1 cellular context compared by ENCODE assay signal in the genomic region with DNA sequence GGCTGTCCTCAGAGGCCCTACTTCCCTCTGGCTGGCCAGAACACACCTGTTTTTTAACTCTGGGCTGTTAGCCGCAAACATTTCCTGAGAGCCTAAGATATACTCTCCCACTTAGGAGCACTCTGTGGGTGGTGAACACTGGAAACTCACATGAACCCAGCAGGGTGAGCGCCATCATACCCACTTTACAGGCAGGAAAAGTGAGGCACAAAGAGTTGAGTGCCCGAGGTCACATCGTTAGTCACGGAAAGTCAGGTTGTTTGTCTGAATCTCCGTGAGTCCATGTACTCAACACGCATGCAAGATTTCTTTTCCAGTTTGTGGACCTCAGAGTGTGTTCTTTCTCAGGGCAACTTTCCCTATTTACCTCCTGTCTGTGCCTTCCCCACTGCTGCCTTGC.
A peak's percentile ranks its signal among the peaks of the same experiment; 100 is the strongest.
TF ChIP-seq lines count a peak whose summit lies in the region.

No MANE protein-coding gene starts in this region.

TF ChIP-seq in K562, 482 proteins besides CTCF, POLR2A, EP300 and RAD21 (continued from another document):
- TF ChIP-seq, protein P1, sequence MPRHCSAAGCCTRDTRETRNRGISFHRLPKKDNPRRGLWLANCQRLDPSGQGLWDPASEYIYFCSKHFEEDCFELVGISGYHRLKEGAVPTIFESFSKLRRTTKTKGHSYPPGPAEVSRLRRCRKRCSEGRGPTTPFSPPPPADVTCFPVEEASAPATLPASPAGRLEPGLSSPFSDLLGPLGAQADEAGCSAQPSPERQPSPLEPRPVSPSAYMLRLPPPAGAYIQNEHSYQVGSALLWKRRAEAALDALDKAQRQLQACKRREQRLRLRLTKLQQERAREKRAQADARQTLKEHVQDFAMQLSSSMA (CRISPR knock-in tag; IDR thresholded peaks at IDR 0.05) = no peak
- TF ChIP-seq ZNF668 (CRISPR knock-in tag; IDR thresholded peaks at IDR 0.05) (no peak), RBM22 (IDR thresholded peaks at IDR 0.05; ENCODE audit: low read depth, low read length, poor library complexity, severe bottlenecking) (no peak), RBFOX2 (IDR thresholded peaks at IDR 0.05; ENCODE audit: low read depth, low read length) (no peak), CEBPG (CRISPR knock-in tag; IDR thresholded peaks at IDR 0.05) (no peak), CEBPG (tag; conservative IDR thresholded peaks at IDR 0.05 in 1 of 2, IDR thresholded peaks at IDR 0.05 in 1 of 2) (no peak), ZHX1 (conservative IDR thresholded peaks at IDR 0.05; ENCODE audit: low read length) (no peak), RBM25 (IDR thresholded peaks at IDR 0.05; ENCODE audit: low read depth, low read length, severe bottlenecking) (peak; percentile 96), PRMT5 (CRISPR knock-in tag; IDR thresholded peaks at IDR 0.05) (no peak), ELF1 (tag; IDR thresholded peaks at IDR 0.05) (no peak), POLR3G (IDR thresholded peaks at IDR 0.05; ENCODE audit: extremely low read depth, insufficient read length, insufficient replicate concordance) (no peak), CEBPZ (IDR thresholded peaks at IDR 0.05; ENCODE audit: borderline replicate concordance, low read depth, low read length) (no peak), CBX1 (IDR thresholded peaks at IDR 0.05; ENCODE audit: low read depth) (peak; percentile 92; the same call in 1 of the 2 replicates), CBX3 (IDR thresholded peaks at IDR 0.05; ENCODE audit: borderline replicate concordance in 1 of 2, low read length in 2 of 2) (peak in 1 of 2 experiments; percentile 25; a peak in 1 of 3 replicates), HDAC2 (IDR thresholded peaks at IDR 0.05) (peak; percentile 80; the same call in 1 of the 2 replicates), BACH1 (tag; IDR thresholded peaks at IDR 0.05) (no peak), NR3C1 (CRISPR knock-in tag; IDR thresholded peaks at IDR 0.05) (no peak)
- TF ChIP-seq, protein P2, sequence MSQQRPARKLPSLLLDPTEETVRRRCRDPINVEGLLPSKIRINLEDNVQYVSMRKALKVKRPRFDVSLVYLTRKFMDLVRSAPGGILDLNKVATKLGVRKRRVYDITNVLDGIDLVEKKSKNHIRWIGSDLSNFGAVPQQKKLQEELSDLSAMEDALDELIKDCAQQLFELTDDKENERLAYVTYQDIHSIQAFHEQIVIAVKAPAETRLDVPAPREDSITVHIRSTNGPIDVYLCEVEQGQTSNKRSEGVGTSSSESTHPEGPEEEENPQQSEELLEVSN (IDR thresholded peaks at IDR 0.05; ENCODE audit: borderline replicate concordance in 1 of 2, extremely low read depth in 1 of 2, insufficient read depth in 1 of 2, insufficient read length in 1 of 2, low read depth in 1 of 2, low read length in 1 of 2, poor library complexity in 1 of 2, severe bottlenecking in 1 of 2) = no peak
- TF ChIP-seq, protein P3, sequence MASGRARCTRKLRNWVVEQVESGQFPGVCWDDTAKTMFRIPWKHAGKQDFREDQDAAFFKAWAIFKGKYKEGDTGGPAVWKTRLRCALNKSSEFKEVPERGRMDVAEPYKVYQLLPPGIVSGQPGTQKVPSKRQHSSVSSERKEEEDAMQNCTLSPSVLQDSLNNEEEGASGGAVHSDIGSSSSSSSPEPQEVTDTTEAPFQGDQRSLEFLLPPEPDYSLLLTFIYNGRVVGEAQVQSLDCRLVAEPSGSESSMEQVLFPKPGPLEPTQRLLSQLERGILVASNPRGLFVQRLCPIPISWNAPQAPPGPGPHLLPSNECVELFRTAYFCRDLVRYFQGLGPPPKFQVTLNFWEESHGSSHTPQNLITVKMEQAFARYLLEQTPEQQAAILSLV (tag; IDR thresholded peaks at IDR 0.05) = no peak
- TF ChIP-seq, protein P4, sequence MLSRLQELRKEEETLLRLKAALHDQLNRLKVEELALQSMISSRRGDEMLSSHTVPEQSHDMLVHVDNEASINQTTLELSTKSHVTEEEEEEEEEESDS (CRISPR knock-in tag; IDR thresholded peaks at IDR 0.05) = no peak
- TF ChIP-seq, protein P5, sequence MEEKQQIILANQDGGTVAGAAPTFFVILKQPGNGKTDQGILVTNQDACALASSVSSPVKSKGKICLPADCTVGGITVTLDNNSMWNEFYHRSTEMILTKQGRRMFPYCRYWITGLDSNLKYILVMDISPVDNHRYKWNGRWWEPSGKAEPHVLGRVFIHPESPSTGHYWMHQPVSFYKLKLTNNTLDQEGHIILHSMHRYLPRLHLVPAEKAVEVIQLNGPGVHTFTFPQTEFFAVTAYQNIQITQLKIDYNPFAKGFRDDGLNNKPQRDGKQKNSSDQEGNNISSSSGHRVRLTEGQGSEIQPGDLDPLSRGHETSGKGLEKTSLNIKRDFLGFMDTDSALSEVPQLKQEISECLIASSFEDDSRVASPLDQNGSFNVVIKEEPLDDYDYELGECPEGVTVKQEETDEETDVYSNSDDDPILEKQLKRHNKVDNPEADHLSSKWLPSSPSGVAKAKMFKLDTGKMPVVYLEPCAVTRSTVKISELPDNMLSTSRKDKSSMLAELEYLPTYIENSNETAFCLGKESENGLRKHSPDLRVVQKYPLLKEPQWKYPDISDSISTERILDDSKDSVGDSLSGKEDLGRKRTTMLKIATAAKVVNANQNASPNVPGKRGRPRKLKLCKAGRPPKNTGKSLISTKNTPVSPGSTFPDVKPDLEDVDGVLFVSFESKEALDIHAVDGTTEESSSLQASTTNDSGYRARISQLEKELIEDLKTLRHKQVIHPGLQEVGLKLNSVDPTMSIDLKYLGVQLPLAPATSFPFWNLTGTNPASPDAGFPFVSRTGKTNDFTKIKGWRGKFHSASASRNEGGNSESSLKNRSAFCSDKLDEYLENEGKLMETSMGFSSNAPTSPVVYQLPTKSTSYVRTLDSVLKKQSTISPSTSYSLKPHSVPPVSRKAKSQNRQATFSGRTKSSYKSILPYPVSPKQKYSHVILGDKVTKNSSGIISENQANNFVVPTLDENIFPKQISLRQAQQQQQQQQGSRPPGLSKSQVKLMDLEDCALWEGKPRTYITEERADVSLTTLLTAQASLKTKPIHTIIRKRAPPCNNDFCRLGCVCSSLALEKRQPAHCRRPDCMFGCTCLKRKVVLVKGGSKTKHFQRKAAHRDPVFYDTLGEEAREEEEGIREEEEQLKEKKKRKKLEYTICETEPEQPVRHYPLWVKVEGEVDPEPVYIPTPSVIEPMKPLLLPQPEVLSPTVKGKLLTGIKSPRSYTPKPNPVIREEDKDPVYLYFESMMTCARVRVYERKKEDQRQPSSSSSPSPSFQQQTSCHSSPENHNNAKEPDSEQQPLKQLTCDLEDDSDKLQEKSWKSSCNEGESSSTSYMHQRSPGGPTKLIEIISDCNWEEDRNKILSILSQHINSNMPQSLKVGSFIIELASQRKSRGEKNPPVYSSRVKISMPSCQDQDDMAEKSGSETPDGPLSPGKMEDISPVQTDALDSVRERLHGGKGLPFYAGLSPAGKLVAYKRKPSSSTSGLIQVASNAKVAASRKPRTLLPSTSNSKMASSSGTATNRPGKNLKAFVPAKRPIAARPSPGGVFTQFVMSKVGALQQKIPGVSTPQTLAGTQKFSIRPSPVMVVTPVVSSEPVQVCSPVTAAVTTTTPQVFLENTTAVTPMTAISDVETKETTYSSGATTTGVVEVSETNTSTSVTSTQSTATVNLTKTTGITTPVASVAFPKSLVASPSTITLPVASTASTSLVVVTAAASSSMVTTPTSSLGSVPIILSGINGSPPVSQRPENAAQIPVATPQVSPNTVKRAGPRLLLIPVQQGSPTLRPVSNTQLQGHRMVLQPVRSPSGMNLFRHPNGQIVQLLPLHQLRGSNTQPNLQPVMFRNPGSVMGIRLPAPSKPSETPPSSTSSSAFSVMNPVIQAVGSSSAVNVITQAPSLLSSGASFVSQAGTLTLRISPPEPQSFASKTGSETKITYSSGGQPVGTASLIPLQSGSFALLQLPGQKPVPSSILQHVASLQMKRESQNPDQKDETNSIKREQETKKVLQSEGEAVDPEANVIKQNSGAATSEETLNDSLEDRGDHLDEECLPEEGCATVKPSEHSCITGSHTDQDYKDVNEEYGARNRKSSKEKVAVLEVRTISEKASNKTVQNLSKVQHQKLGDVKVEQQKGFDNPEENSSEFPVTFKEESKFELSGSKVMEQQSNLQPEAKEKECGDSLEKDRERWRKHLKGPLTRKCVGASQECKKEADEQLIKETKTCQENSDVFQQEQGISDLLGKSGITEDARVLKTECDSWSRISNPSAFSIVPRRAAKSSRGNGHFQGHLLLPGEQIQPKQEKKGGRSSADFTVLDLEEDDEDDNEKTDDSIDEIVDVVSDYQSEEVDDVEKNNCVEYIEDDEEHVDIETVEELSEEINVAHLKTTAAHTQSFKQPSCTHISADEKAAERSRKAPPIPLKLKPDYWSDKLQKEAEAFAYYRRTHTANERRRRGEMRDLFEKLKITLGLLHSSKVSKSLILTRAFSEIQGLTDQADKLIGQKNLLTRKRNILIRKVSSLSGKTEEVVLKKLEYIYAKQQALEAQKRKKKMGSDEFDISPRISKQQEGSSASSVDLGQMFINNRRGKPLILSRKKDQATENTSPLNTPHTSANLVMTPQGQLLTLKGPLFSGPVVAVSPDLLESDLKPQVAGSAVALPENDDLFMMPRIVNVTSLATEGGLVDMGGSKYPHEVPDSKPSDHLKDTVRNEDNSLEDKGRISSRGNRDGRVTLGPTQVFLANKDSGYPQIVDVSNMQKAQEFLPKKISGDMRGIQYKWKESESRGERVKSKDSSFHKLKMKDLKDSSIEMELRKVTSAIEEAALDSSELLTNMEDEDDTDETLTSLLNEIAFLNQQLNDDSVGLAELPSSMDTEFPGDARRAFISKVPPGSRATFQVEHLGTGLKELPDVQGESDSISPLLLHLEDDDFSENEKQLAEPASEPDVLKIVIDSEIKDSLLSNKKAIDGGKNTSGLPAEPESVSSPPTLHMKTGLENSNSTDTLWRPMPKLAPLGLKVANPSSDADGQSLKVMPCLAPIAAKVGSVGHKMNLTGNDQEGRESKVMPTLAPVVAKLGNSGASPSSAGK (IDR thresholded peaks at IDR 0.05) = no peak
